20 cellular contexts compared by ENCODE assay signal in genomic region chr1:47212636-47213229, GRCh38. TPM values are rescaled to one million over a fixed set of nuclear protein-coding genes. Genes with fewer than 3 reads are reported as not detected.
DNase-seq lines count a peak whose midpoint lies in the region; ATAC-seq and TF ChIP-seq lines count a peak whose summit lies in the region.
"Had no signal": no experiment of that assay in that cellular context is flagged by ENCODE, and none has a peak within 500 bp of the region (broad histone marks: within the 10 kb centered on the region; RNA-seq: fewer than 3 reads in every experiment).

No MANE protein-coding gene starts in this region.

- H3K9me3 Mint-ChIP-seq in endodermal cell = no peaks in the 10 kb centered on the region
- H3K9me3 Mint-ChIP-seq in glutamatergic neuron (ENCODE audit: unreplicated experiment) = no peaks in the 10 kb centered on the region
- H3K9me3 Mint-ChIP-seq: CD8-positive, alpha-beta memory T cell had no signal

- H3K27ac ChIP-seq in HEK293 (ENCODE audit: extremely low read depth, low read depth, low read length) (no peak overlapping the region), endodermal cell (ENCODE audit: low read depth, low read length) (no peak overlapping the region), lung (ENCODE audit: low read depth in 1 of 2, low read length in 1 of 2) (peak overlapping the region; percentile 54 to 83), stomach (peak overlapping the region in 3 of 5 donors; percentile 29 to 61 (median 46))

- H3K9me3 ChIP-seq in HEK293 (ENCODE audit: control insufficient read depth, insufficient read depth, low read depth, low read length) (no peaks in the 10 kb centered on the region), endodermal cell (ENCODE audit: control insufficient read depth, low read length) (no peaks in the 10 kb centered on the region), lung (ENCODE audit: control insufficient read depth in 2 of 2, insufficient read depth in 1 of 2, low read length in 1 of 2) (no peaks in the 10 kb centered on the region), stomach (no peaks in the 10 kb centered on the region)
- H3K9me3 ChIP-seq: BLaER1 had no signal

- WGBS in endodermal cell (ENCODE audit: insufficient coverage in 1 of 2, insufficient read length in 1 of 2), 2 experiments = 84 to 92% methylated on average over 4 of the region's 4 CpGs
- 74 to 83% methylated on average over 4 of the region's 4 CpGs for WGBS in lung, 2 donors
- 72 to 86% (median 83%) methylated on average over 4 of the region's 4 CpGs for WGBS in stomach, 5 donors

- ATAC-seq in lung (ENCODE audit: insufficient read depth, low FRiP score) = no peak
- no peak for ATAC-seq in HG02623 (IDR thresholded peaks at IDR 0.05; ENCODE audit: unreplicated experiment)
- ATAC-seq: GM12878 had no signal

- peaks cover 25% of the 10 kb centered on the region for H3K27me3 ChIP-seq in endodermal cell (ENCODE audit: control insufficient read depth, insufficient read depth, low read length, poor library complexity, severe bottlenecking)
- H3K27me3 ChIP-seq in lung (ENCODE audit: control insufficient read depth, insufficient read depth) = no peaks in the 10 kb centered on the region
- H3K27me3 ChIP-seq in stomach = peaks cover 0 to 41% (median 10%) of the 10 kb centered on the region in 3 donors
- H3K27me3 ChIP-seq: BLaER1 had no signal

- TF ChIP-seq POLR2A in stomach (IDR thresholded peaks at IDR 0.05) = no peak

- H3K4me3 ChIP-seq in HEK293 (ENCODE audit: low read depth, low read length) = no peak overlapping the region
- H3K4me3 ChIP-seq in endodermal cell (ENCODE audit: low read length) = no peak overlapping the region
- no peak overlapping the region for H3K4me3 ChIP-seq in lung
- H3K4me3 ChIP-seq in stomach = no peak overlapping the region
- H3K4me3 ChIP-seq: BLaER1, GM12878 had no signal

- no peak overlapping the region for H3K27ac Mint-ChIP-seq in endodermal cell
- H3K27ac Mint-ChIP-seq in glutamatergic neuron (ENCODE audit: unreplicated experiment) = no peak overlapping the region
- H3K27ac Mint-ChIP-seq: CD8-positive, alpha-beta memory T cell had no signal

- H3K4me1 ChIP-seq in HEK293 (ENCODE audit: control insufficient read depth, insufficient read depth, low read length) (no peaks in the 10 kb centered on the region), endodermal cell (ENCODE audit: control insufficient read depth, insufficient read depth, low read length) (no peaks in the 10 kb centered on the region), lung (ENCODE audit: control insufficient read depth in 2 of 2, insufficient read depth in 2 of 2, low read length in 2 of 2) (peaks cover 0 to 6% of the 10 kb centered on the region in 2 donors), stomach (no peaks in the 10 kb centered on the region)

- TF ChIP-seq CTCF in HEK293 (tag by site-specific recombination; IDR thresholded peaks at IDR 0.05) (no peak), endodermal cell (conservative IDR thresholded peaks at IDR 0.05) (no peak), lung (IDR thresholded peaks at IDR 0.05; ENCODE audit: control extremely low read depth, extremely low read depth) (no peak), stomach (IDR thresholded peaks at IDR 0.05) (no peak), glutamatergic neuron (IDR thresholded peaks at IDR 0.05; ENCODE audit: partially characterized antibody, unreplicated experiment) (no peak)

- peaks cover 8% of the 10 kb centered on the region for H3K4me1 Mint-ChIP-seq in endodermal cell
- peaks cover 6% of the 10 kb centered on the region for H3K4me1 Mint-ChIP-seq in glutamatergic neuron (ENCODE audit: low read depth, unreplicated experiment)
- H3K4me1 Mint-ChIP-seq: CD8-positive, alpha-beta memory T cell had no signal

- intact Hi-C loops in stomach (cut with DNase I; ENCODE audit: low total_unique reads) = no loop called here

- no peak overlapping the region for H3K4me3 Mint-ChIP-seq in endodermal cell
- H3K4me3 Mint-ChIP-seq in glutamatergic neuron (ENCODE audit: unreplicated experiment) = no peak overlapping the region
- H3K4me3 Mint-ChIP-seq: CD8-positive, alpha-beta memory T cell had no signal

- no peak for TF ChIP-seq EP300 in stomach (IDR thresholded peaks at IDR 0.05)

- no peaks in the 10 kb centered on the region for H3K36me3 ChIP-seq in HEK293 (ENCODE audit: control insufficient read depth in 2 of 2, insufficient read depth in 1 of 2, low read length in 2 of 2)
- no peaks in the 10 kb centered on the region for H3K36me3 ChIP-seq in endodermal cell (ENCODE audit: control insufficient read depth, insufficient read depth, low read length)
- H3K36me3 ChIP-seq in lung (ENCODE audit: control insufficient read depth in 2 of 2, insufficient read depth in 2 of 2, low read length in 2 of 2) = no peaks in the 10 kb centered on the region
- no peaks in the 10 kb centered on the region for H3K36me3 ChIP-seq in stomach
- H3K36me3 ChIP-seq: BLaER1 had no signal

- H3K36me3 Mint-ChIP-seq in endodermal cell (ENCODE audit: low read depth) (no peaks in the 10 kb centered on the region), glutamatergic neuron (ENCODE audit: unreplicated experiment) (no peaks in the 10 kb centered on the region)
- H3K36me3 Mint-ChIP-seq: CD8-positive, alpha-beta memory T cell had no signal

- CTCF ChIA-PET in HEK293 (lab: Yijun Ruan, JAX) = interaction anchor here (0.7 to 1.7 kb wide), 3 partner anchors 20 to 688 kb away, joined by 3 to 6 read pairs (median 4); no protein-coding TSS in a partner anchor

- H3K9ac ChIP-seq in endodermal cell (ENCODE audit: extremely low read depth, low read length, poor library complexity, severe bottlenecking) = no peak overlapping the region

- POLR2A ChIA-PET in HEK293 (lab: Yijun Ruan, JAX) = no interaction called here

- DNase-seq in endodermal cell (peak; percentile 38), lung (ENCODE audit: low spot score) (no peak), stomach (no peak), iPS-NIHi7 (ENCODE audit: extremely low spot score) (no peak), glutamatergic neuron (no peak)
- DNase-seq: CD8-positive, alpha-beta memory T cell; DMS53; EL; KG1; NCI-H1417 treated with DMSO at 0.1 percent for 48 hours; NCI-H187 treated with DMSO at 0.1 percent for 48 hours; NCI-H226; NCI-H524; SIG-M5 had no signal

- peaks cover 39% of the 10 kb centered on the region for H3K27me3 Mint-ChIP-seq in endodermal cell (ENCODE audit: insufficient read depth)
- H3K27me3 Mint-ChIP-seq in glutamatergic neuron (ENCODE audit: unreplicated experiment) = peaks cover 5% of the 10 kb centered on the region

TF ChIP-seq in HEK293, 187 proteins besides CTCF, POLR2A, EP300 and RAD21:
- TF ChIP-seq GLIS1 (tag by site-specific recombination; IDR thresholded peaks at IDR 0.05) (no peak), SCRT1 (tag by site-specific recombination; IDR thresholded peaks at IDR 0.05; ENCODE audit: borderline replicate concordance) (peak; percentile 90), ZNF335 (tag by site-specific recombination; conservative IDR thresholded peaks at IDR 0.05) (no peak), SETDB1 (IDR thresholded peaks at IDR 0.05; ENCODE audit: insufficient read length, low read length) (no peak), SCRT2 (tag by site-specific recombination; IDR thresholded peaks at IDR 0.05) (peak; percentile 94)
TF ChIP-seq in HEK293: peak in this region for 2.

RNA-seq across cellular contexts. Expression of gene TAL1, which starts 19.3 kb away (rescaled TPM):
- total RNA-seq in endodermal cell = under 1 TPM in 1 of 2 donors, not detected in 1; 0.04 TPM
- 0.14 TPM for polyA plus RNA-seq in endodermal cell (2013, experiment 1 of 2)
- 0.04 TPM for polyA plus RNA-seq in endodermal cell (2013, experiment 2 of 2)
- 1 to 10 TPM; 9.3 to 9.6 TPM for total RNA-seq in lung
- polyA plus RNA-seq in lung = 1 to 10 TPM; 6.4 to 8.8 TPM
- total RNA-seq in stomach = 1 to 10 TPM in 3 of 5 donors, under 1 TPM in 1, not detected in 1; under 0.01 to 4.5 (median 3.5) TPM
- 1 to 10 TPM in 2 of 3 donors, under 1 TPM in 1; 0.98 to 1.5 (median 1.2) TPM for polyA plus RNA-seq in stomach
- 2.1 TPM for total RNA-seq in glutamatergic neuron (ENCODE audit: unreplicated experiment)
- total RNA-seq: CD8-positive, alpha-beta memory T cell; RPMI7951 had no signal
- polyA plus RNA-seq: CD8-positive, alpha-beta memory T cell; GM12878 had no signal

RNA-seq across cellular contexts. Expression of gene PDZK1IP1, which starts 22.9 kb away (rescaled TPM):
- not detected for total RNA-seq in endodermal cell
- not detected for polyA plus RNA-seq in endodermal cell (2013, experiment 1 of 2)
- not detected for polyA plus RNA-seq in endodermal cell (2013, experiment 2 of 2)
- total RNA-seq in lung = 10 to 100 TPM; 68.5 to 72.6 TPM
- 100 to 1,000 TPM in 1 of 2 donors, 10 to 100 TPM in 1; 44.8 to 324 TPM for polyA plus RNA-seq in lung
- total RNA-seq in stomach = 100 to 1,000 TPM in 2 of 5 donors, 1 to 10 TPM in 1, under 1 TPM in 1, not detected in 1; 0.87 to 292 (median 69.0) TPM
- polyA plus RNA-seq in stomach = 100 to 1,000 TPM in 2 of 3 donors, 10 to 100 TPM in 1; 43.7 to 169 (median 163) TPM
- total RNA-seq in glutamatergic neuron (ENCODE audit: unreplicated experiment) = not detected
- total RNA-seq: A673; CD8-positive, alpha-beta memory T cell; GM12878; RPMI7951 had no signal
- polyA plus RNA-seq: CD8-positive, alpha-beta memory T cell; GM12878 had no signal

Comparison
In these comparisons a context has a peak if more than half of its experiments do, and no peak if none do; other contexts are left out.
1. H3K27ac ChIP-seq: peak in lung (2 of 2) and stomach (3 of 5); none in HEK293 (single experiment) and endodermal cell (single experiment).